In genomic region chr16:88965411-88965810, GRCh38 we compare ENCODE assay signal across 17 cellular contexts.
"Had no signal": no experiment of that assay in that cellular context is flagged by ENCODE, and none has a peak within 500 bp of the region (broad histone marks: within the 10 kb centered on the region; RNA-seq: fewer than 3 reads in every experiment).

No MANE protein-coding gene starts in this region.

- H3K4me1 ChIP-seq: parathyroid adenoma, thyroid gland had no signal

- H3K36me3 Mint-ChIP-seq: activated naive CD8-positive, alpha-beta T cell treated with anti-CD3 and anti-CD28 coated beads, Interleukin-2, amount 10 ng/mL, durations not matched to agents 7 days and 5 days; brain; naive thymus-derived CD8-positive, alpha-beta T cell; stimulated activated effector memory CD8-positive, alpha-beta T cell treated with anti-CD3 and anti-CD28 coated beads, Interleukin-12 subunit alpha, Interleukin-12 subunit beta, amount 100 ng/mL, for 72 hours; WTC11 had no signal

- H3K4me3 ChIP-seq: esophagus muscularis mucosa, thyroid gland, vagina had no signal

- H3K36me3 ChIP-seq: esophagus muscularis mucosa, thyroid gland, vagina had no signal

- ATAC-seq: left lobe of liver; naive thymus-derived CD8-positive, alpha-beta T cell; stimulated activated effector memory CD8-positive, alpha-beta T cell treated with anti-CD3 and anti-CD28 coated beads, Interleukin-12 subunit alpha, Interleukin-12 subunit beta, amount 100 ng/mL, for 72 hours; WTC11 had no signal

- H3K27ac Mint-ChIP-seq: activated naive CD8-positive, alpha-beta T cell treated with anti-CD3 and anti-CD28 coated beads, Interleukin-2, amount 10 ng/mL, durations not matched to agents 7 days and 5 days; brain; stimulated activated effector memory CD8-positive, alpha-beta T cell treated with anti-CD3 and anti-CD28 coated beads, Interleukin-12 subunit alpha, Interleukin-12 subunit beta, amount 100 ng/mL, for 72 hours; WTC11 had no signal

- H3K27ac ChIP-seq: esophagus muscularis mucosa, parathyroid adenoma, thyroid gland, vagina had no signal

- H3K4me3 Mint-ChIP-seq: activated naive CD8-positive, alpha-beta T cell treated with anti-CD3 and anti-CD28 coated beads, Interleukin-2, amount 10 ng/mL, durations not matched to agents 7 days and 5 days; brain; central memory CD8-positive, alpha-beta T cell; naive thymus-derived CD8-positive, alpha-beta T cell; stimulated activated effector memory CD8-positive, alpha-beta T cell treated with anti-CD3 and anti-CD28 coated beads, Interleukin-12 subunit alpha, Interleukin-12 subunit beta, amount 100 ng/mL, for 72 hours; WTC11 had no signal

- DNase-seq: activated CD4-positive, alpha-beta T cell treated with anti-CD3 and anti-CD28 coated beads for 48 hours; activated CD8-positive, alpha-beta memory T cell treated with anti-CD3 and anti-CD28 coated beads, Interleukin-2, amount 50 U/mL, for 48 hours; activated naive CD4-positive, alpha-beta T cell; activated naive CD8-positive, alpha-beta T cell treated with anti-CD3 and anti-CD28 coated beads, Interleukin-2, amount 10 ng/mL, durations not matched to agents 7 days and 5 days; cortex of kidney; effector CD4-positive, alpha-beta T cell; hippocampal formation; naive thymus-derived CD8-positive, alpha-beta T cell; thyroid gland had no signal

- H3K27me3 ChIP-seq: thyroid gland, vagina had no signal

- H3K9me3 Mint-ChIP-seq: activated naive CD8-positive, alpha-beta T cell treated with anti-CD3 and anti-CD28 coated beads, Interleukin-2, amount 10 ng/mL, durations not matched to agents 7 days and 5 days; central memory CD8-positive, alpha-beta T cell; stimulated activated effector memory CD8-positive, alpha-beta T cell treated with anti-CD3 and anti-CD28 coated beads, Interleukin-12 subunit alpha, Interleukin-12 subunit beta, amount 100 ng/mL, for 72 hours; WTC11 had no signal

- H3K9me3 ChIP-seq: esophagus muscularis mucosa, thyroid gland, vagina had no signal

- H3K4me1 Mint-ChIP-seq: activated naive CD8-positive, alpha-beta T cell treated with anti-CD3 and anti-CD28 coated beads, Interleukin-2, amount 10 ng/mL, durations not matched to agents 7 days and 5 days; central memory CD8-positive, alpha-beta T cell; stimulated activated effector memory CD8-positive, alpha-beta T cell treated with anti-CD3 and anti-CD28 coated beads, Interleukin-12 subunit alpha, Interleukin-12 subunit beta, amount 100 ng/mL, for 72 hours; WTC11 had no signal
